In the genomic region with DNA sequence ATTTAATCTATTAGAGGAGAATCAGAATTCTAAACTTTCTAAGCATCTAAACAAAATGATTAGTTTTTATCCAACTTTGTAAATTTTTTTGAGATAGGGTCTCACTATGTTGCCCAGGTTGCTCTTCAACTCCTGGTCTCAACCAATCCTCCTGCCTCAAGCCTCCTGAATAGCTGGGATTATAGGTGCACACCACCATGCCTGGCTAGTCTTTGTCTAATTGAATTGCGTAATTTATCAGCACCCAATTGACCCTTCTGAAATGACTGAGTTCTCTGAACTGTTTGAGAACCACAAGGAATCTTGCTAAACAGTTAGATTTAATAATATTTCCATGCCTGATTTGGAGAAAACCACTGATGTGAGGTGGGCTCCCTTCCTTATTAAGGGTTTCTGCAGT, we compare ENCODE assay signal across 20 cellular contexts.
"Had no signal": no experiment of that assay in that cellular context is flagged by ENCODE, and none has a peak within 500 bp of the region (broad histone marks: within the 10 kb centered on the region; RNA-seq: fewer than 3 reads in every experiment).

No MANE protein-coding gene starts in this region.

- H3K27me3 ChIP-seq: SJSA1 had no signal

- H3K27ac ChIP-seq: KMS-11, SJSA1, SK-N-MC had no signal

- H3K4me2 ChIP-seq: KMS-11 had no signal

- H3K4me1 ChIP-seq: SJSA1 had no signal

- DNase-seq: Kasumi-1, MM.1S, NCI-H1092 treated with DMSO at 0.1 percent for 48 hours, NCI-H1436, NCI-H187, NCI-H2029, NCI-H2081 treated with DMSO at 0.1 percent for 48 hours, NCI-H2171, NCI-H226, NCI-H446, NCI-H510A, NCI-H524 treated with DMSO at 0.1 percent for 48 hours, NCI-H69, NCI-H774, Right ventricle myocardium superior, RPMI8226, SIG-M5 had no signal

- H3K4me3 ChIP-seq: SJSA1, SK-N-MC had no signal

- H3K9ac ChIP-seq: KMS-11 had no signal

- H3K9me3 ChIP-seq: SJSA1 had no signal
